ENCODE assay signal across 26 cellular contexts in the genomic region with DNA sequence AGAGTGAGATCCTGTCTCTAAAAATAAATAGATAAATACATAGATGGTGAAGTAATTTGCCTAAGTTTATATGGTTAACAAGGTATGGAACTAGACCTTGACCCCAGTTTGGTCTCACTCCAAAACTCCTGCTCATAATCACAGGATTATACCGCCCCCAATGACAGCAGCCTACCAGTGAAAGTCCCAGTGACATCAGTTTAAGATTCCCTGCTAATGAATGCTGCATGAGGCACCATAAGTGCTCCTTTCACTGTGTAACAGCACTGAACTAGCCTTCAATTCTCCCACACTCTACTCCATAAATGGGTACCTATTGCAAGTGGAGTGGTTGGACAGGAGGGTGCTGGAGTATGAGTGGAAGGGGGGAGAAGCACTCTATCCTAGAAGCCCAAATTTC. TPM values are rescaled to one million over a fixed set of nuclear protein-coding genes. Genes with fewer than 3 reads are reported as not detected.
"Had no signal": no experiment of that assay in that cellular context is flagged by ENCODE, and none has a peak within 500 bp of the region (broad histone marks: within the 10 kb centered on the region; RNA-seq: fewer than 3 reads in every experiment).

No MANE protein-coding gene starts in this region.

- H3K27me3 ChIP-seq: SJSA1 had no signal

- H3K9me3 ChIP-seq: SJSA1 had no signal

- H3K36me3 ChIP-seq: SJSA1 had no signal

- H3K4me3 ChIP-seq: SJSA1 had no signal

- FAIRE-seq: bronchial epithelial cell, TTC549 had no signal

- DNase-seq: activated CD4-positive, alpha-beta T cell treated with anti-CD3 and anti-CD28 coated beads, Interleukin-2, amount 10 ng/mL, durations not matched to agents 24 days and 14 days; activated CD4-positive, alpha-beta T cell treated with anti-CD3 and anti-CD28 coated beads, Interleukin-2, amount 50 U/mL, for 48 hours; activated CD8-positive, alpha-beta T cell treated with anti-CD3 and anti-CD28 coated beads, Interleukin-2, amount 10 ng/mL, durations not matched to agents 7 days and 5 days; activated gamma-delta T cell treated with Interleukin-2 at 50 U/mL for 16 hours; activated naive CD4-positive, alpha-beta T cell treated with anti-CD3 and anti-CD28 coated beads, Interleukin-2, amount 10 ng/mL, durations not matched to agents 7 days and 5 days; activated naive CD8-positive, alpha-beta T cell treated with anti-CD3 and anti-CD28 coated beads, Interleukin-2, amount 50 U/mL, for 24 hours; activated T-cell treated with anti-CD3 and anti-CD28 coated beads for 4 hours; activated T-cell treated with anti-CD3 and anti-CD28 coated beads, Interleukin-2, amount 50 U/mL, for 4 hours; anterior cingulate cortex; caudate nucleus; Karpas-422; NCI-H1105; NCI-H1417 treated with DMSO at 0.1 percent for 48 hours; NCI-H187 treated with DMSO at 0.1 percent for 48 hours; NCI-H2081; NCI-H2171 treated with DMSO at 0.1 percent for 48 hours; NCI-H2227 treated with DMSO at 0.1 percent for 48 hours; NCI-H446; NCI-H510A treated with DMSO at 0.1 percent for 48 hours; SHP77 treated with DMSO at 0.1 percent for 48 hours; SK-N-SH had no signal

- ATAC-seq: activated CD8-positive, alpha-beta T cell treated with anti-CD3 and anti-CD28 coated beads, Interleukin-2, amount 10 ng/mL, durations not matched to agents 7 days and 5 days; activated naive CD8-positive, alpha-beta T cell treated with anti-CD3 and anti-CD28 coated beads, Interleukin-2, amount 50 U/mL, for 24 hours; activated T-cell treated with anti-CD3 and anti-CD28 coated beads, Interleukin-2, amount 50 U/mL, for 4 hours; Panc1 had no signal

- H3K27ac ChIP-seq: SJSA1 had no signal

RNA-seq across cellular contexts. Expression of a gene that starts 23.7 kb away (rescaled TPM):
- total RNA-seq: activated CD4-positive, alpha-beta T cell treated with anti-CD3 and anti-CD28 coated beads, Interleukin-2, amount 10 ng/mL, durations not matched to agents 24 days and 14 days; activated CD8-positive, alpha-beta T cell treated with anti-CD3 and anti-CD28 coated beads, Interleukin-2, amount 10 ng/mL, durations not matched to agents 7 days and 5 days; activated T-helper 1 cell treated with anti-CD3 and anti-CD28 coated beads, Interleukin-12 subunit alpha, Interleukin-12 subunit beta, Interleukin-2, Interleukin-4 antibody, amounts not matched to agents 30 ng/mL and 10 ng/mL and 1 ng/mL, durations not matched to agents 14 hours and 24 hours and 36 hours had no signal
